1 cellular context compared by ENCODE assay signal in genomic region chrX:6813836-6814370, GRCh38.
TF ChIP-seq lines count a peak whose summit lies in the region.

No MANE protein-coding gene starts in this region.

TF ChIP-seq in GM12878, 131 proteins besides CTCF, POLR2A, EP300 and RAD21 (continued from another document):
- TF ChIP-seq, protein P1, sequence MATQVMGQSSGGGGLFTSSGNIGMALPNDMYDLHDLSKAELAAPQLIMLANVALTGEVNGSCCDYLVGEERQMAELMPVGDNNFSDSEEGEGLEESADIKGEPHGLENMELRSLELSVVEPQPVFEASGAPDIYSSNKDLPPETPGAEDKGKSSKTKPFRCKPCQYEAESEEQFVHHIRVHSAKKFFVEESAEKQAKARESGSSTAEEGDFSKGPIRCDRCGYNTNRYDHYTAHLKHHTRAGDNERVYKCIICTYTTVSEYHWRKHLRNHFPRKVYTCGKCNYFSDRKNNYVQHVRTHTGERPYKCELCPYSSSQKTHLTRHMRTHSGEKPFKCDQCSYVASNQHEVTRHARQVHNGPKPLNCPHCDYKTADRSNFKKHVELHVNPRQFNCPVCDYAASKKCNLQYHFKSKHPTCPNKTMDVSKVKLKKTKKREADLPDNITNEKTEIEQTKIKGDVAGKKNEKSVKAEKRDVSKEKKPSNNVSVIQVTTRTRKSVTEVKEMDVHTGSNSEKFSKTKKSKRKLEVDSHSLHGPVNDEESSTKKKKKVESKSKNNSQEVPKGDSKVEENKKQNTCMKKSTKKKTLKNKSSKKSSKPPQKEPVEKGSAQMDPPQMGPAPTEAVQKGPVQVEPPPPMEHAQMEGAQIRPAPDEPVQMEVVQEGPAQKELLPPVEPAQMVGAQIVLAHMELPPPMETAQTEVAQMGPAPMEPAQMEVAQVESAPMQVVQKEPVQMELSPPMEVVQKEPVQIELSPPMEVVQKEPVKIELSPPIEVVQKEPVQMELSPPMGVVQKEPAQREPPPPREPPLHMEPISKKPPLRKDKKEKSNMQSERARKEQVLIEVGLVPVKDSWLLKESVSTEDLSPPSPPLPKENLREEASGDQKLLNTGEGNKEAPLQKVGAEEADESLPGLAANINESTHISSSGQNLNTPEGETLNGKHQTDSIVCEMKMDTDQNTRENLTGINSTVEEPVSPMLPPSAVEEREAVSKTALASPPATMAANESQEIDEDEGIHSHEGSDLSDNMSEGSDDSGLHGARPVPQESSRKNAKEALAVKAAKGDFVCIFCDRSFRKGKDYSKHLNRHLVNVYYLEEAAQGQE (IDR thresholded peaks at IDR 0.05; ENCODE audit: low read depth, low read length) = peak; percentile 81
- TF ChIP-seq NKRF (conservative IDR thresholded peaks at IDR 0.05) (no peak), EED (IDR thresholded peaks at IDR 0.05; ENCODE audit: low read depth) (no peak)
